ENCODE assay signal across 8 cellular contexts in the genomic region with DNA sequence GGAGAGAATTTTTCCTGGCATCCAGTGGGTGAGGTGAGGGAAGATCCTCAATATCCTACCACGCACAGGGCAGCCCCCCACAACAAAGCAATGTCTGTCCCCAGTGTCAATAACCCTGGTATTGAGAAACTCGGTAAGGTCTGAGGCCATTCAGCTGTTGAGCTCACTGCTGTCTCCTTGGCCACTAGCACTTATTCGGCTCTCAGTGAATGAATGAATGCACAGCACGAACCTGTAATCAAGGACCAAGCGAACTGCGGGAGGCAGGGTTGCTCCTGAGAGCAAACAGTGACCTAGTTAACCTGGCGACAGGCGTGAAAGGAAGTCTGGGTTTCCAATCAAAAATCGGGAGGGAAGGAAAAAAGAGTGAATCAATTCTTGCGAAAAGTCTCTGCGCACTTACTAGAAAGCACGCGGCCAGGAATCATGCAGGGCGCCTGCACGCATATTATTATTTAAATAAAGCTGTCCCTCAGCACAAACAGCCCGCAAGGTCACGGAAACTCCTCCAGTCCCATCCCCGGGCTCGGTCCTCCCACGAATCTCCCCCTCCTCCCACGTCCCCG. TPM values are rescaled to one million over a fixed set of nuclear protein-coding genes. Genes with fewer than 3 reads are reported as not detected.
A peak's percentile ranks its signal among the peaks of the same experiment; 100 is the strongest.
DNase-seq lines count a peak whose midpoint lies in the region; ATAC-seq, FAIRE-seq and TF ChIP-seq lines count a peak whose summit lies in the region.

No MANE protein-coding gene starts in this region.

- H3K4me3 ChIP-seq in A549 (peak overlapping the region; percentile 65), NB4 (ENCODE audit: low read depth, low read length) (peak overlapping the region; percentile 67), cardiac fibroblast (replicated peaks in 1 of 2; ENCODE audit: low read depth in 2 of 2, low read length in 2 of 2) (peak overlapping the region; percentile 71 to 76), lung (peak overlapping the region; percentile 59), aorta (ENCODE audit: low read length in 2 of 2) (peak overlapping the region; percentile 63 to 67)

- intact Hi-C loops in aorta (cut with DNase I): loop anchor here in 1 of 2 donors (10.0 kb wide), 2 partner anchors 169 to 209 kb away; a partner anchor contains a TSS

- CTCF ChIA-PET in A549 (lab: Yijun Ruan, JAX): interaction anchor here (1.7 to 2.4 kb wide), 3 partner anchors 19 to 248 kb away, joined by 4 to 8 read pairs (median 5); no protein-coding TSS in a partner anchor

- POLR2A ChIA-PET in A549 (lab: Yijun Ruan, JAX): interaction anchor here (0.6 to 2.4 kb wide), 9 partner anchors 11 to 1603 kb away, joined by 3 to 11 read pairs (median 4); a partner anchor contains a TSS

- H3K27ac ChIP-seq in A549: peak overlapping the region; percentile 92 to 98
- peak overlapping the region; percentile 93 to 99 for H3K27ac ChIP-seq in lung (ENCODE audit: low read depth in 1 of 2, low read length in 1 of 2)
- peak overlapping the region in 1 of 2 donors; percentile 98 for H3K27ac ChIP-seq in aorta (ENCODE audit: low read depth in 1 of 2, low read length in 2 of 2)

- H3K36me3 ChIP-seq in lung (ENCODE audit: control insufficient read depth in 2 of 2, insufficient read depth in 2 of 2, low read length in 2 of 2) (peaks cover 0 to 6% of the 10 kb centered on the region in 2 donors), aorta (ENCODE audit: control insufficient read depth in 1 of 2, insufficient read depth in 2 of 2, low read length in 1 of 2) (peaks cover 3 to 4% of the 10 kb centered on the region in 2 donors)

- ATAC-seq in A549 (peak; percentile 2 to 28; a peak in 5 of 6 replicates), GM18870 (IDR thresholded peaks at IDR 0.05; ENCODE audit: unreplicated experiment) (peak; percentile 3), lung (ENCODE audit: insufficient read depth, low FRiP score) (no peak), aorta (ENCODE audit: low FRiP score) (peak; percentile 3), HG02938 (IDR thresholded peaks at IDR 0.05; ENCODE audit: unreplicated experiment) (no peak)

- no peak for TF ChIP-seq EP300 in A549 (IDR thresholded peaks at IDR 0.05)

- TF ChIP-seq CTCF in A549 (IDR thresholded peaks at IDR 0.05): no peak
- no peak for TF ChIP-seq CTCF in NB4 (IDR thresholded peaks at IDR 0.05; ENCODE audit: low read depth, low read length)
- TF ChIP-seq CTCF in cardiac fibroblast (IDR thresholded peaks at IDR 0.05; ENCODE audit: low read depth, low read length): no peak
- no peak for TF ChIP-seq CTCF in lung (IDR thresholded peaks at IDR 0.05; ENCODE audit: control extremely low read depth, extremely low read depth)

- TF ChIP-seq POLR2A in A549 (IDR thresholded peaks at IDR 0.05; ENCODE audit: low read length) (no peak), NB4 (IDR thresholded peaks at IDR 0.05; ENCODE audit: extremely low read depth, insufficient read length) (no peak)

- H3K9me3 ChIP-seq in A549: 0 out of 3 replicates have a peak, but pooled peaks cover under 1% of the 10 kb centered on the region
- H3K9me3 ChIP-seq in lung (ENCODE audit: control insufficient read depth in 2 of 2, insufficient read depth in 1 of 2, low read length in 1 of 2): no peaks in the 10 kb centered on the region
- H3K9me3 ChIP-seq in aorta (ENCODE audit: control insufficient read depth, low read length): no peaks in the 10 kb centered on the region

- TF ChIP-seq RAD21 in A549 (conservative IDR thresholded peaks at IDR 0.05 in 1 of 2, IDR thresholded peaks at IDR 0.05 in 1 of 2): no peak

- peak overlapping the region; percentile 89 for H3K4me2 ChIP-seq in A549

- H3K27me3 ChIP-seq in lung (ENCODE audit: control insufficient read depth, insufficient read depth) (no peaks in the 10 kb centered on the region), aorta (ENCODE audit: control insufficient read depth in 1 of 2, insufficient read depth in 2 of 2, low read length in 1 of 2) (no peaks in the 10 kb centered on the region)

- DNase-seq in A549 (ENCODE audit: low read depth in 1 of 2, low spot score in 1 of 2) (peak in 1 of 2 experiments; percentile 28), NB4 (ENCODE audit: low read depth) (no peak), cardiac fibroblast (ENCODE audit: low read depth in 2 of 2) (peak in 1 of 2 donors; percentile 33), lung (ENCODE audit: low spot score) (no peak), aorta (no peak), NCI-H1048 (lab: John Stamatoyannopoulos, UW) (no peak)

- no peak for FAIRE-seq in A549 (lab: Jason Lieb, UNC)

- WGBS in A549 (ENCODE audit: missing lambda C conversion rate): 2% methylated on average over 19 of the region's 22 CpGs
- WGBS in lung, 2 donors: 1% methylated on average over 22 of the region's 22 CpGs
- 0 to 1% methylated on average over 22 of the region's 22 CpGs for WGBS in aorta, 2 donors

- H3K4me1 ChIP-seq in A549 (peaks cover 9% of the 10 kb centered on the region; the same call in 1 of the 3 replicates), lung (ENCODE audit: control insufficient read depth in 2 of 2, insufficient read depth in 2 of 2, low read length in 2 of 2) (peaks cover 0 to 3% of the 10 kb centered on the region in 2 donors), aorta (ENCODE audit: control insufficient read depth in 1 of 2, insufficient read depth in 2 of 2, low read length in 2 of 2) (no peaks in the 10 kb centered on the region)

TF ChIP-seq in A549, 52 proteins besides CTCF, POLR2A, EP300 and RAD21:
- TF ChIP-seq NR3C1 (IDR thresholded peaks at IDR 0.05) (no peak), CHD2 (IDR thresholded peaks at IDR 0.05; ENCODE audit: low read length, partially characterized antibody) (no peak), SMC3 (IDR thresholded peaks at IDR 0.05) (no peak), CBX2 (IDR thresholded peaks at IDR 0.05; ENCODE audit: borderline replicate concordance, low read depth) (no peak), ESRRA (IDR thresholded peaks at IDR 0.05; ENCODE audit: borderline replicate concordance, low read length) (peak; percentile 37; the same call in 1 of the 2 replicates), TP53 (CRISPR knock-in tag; IDR thresholded peaks at IDR 0.05) (no peak)
- TF ChIP-seq, protein P1, sequence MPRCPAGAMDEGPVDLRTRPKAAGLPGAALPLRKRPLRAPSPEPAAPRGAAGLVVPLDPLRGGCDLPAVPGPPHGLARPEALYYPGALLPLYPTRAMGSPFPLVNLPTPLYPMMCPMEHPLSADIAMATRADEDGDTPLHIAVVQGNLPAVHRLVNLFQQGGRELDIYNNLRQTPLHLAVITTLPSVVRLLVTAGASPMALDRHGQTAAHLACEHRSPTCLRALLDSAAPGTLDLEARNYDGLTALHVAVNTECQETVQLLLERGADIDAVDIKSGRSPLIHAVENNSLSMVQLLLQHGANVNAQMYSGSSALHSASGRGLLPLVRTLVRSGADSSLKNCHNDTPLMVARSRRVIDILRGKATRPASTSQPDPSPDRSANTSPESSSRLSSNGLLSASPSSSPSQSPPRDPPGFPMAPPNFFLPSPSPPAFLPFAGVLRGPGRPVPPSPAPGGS (IDR thresholded peaks at IDR 0.05): peak; percentile 61; the same call in 2 of the 3 replicates

RNA-seq across cellular contexts. Expression of a gene that starts 0.5 kb away (rescaled TPM):
- polyA plus RNA-seq in A549 (2011; rRNA removed) (13.3 and 16.1 TPM in 2 replicates), A549 (2017; fragmentation: RNase III; extraction: RNeasy Plus Mini Kit Qiagen cat#74134 plus additional on column Dnase treatment) (10.8 to 12.2 TPM (median 12.0 TPM) in 3 replicates), lung (1 to 10 TPM; 5.5 to 8.5 TPM), aorta (1 to 10 TPM; 1.7 to 7.8 TPM)
- polyA plus RNA-seq in A549 (2012; cell fraction: cytosol; rRNA removed): 13.9 and 15.6 TPM in 2 replicates
- polyA plus RNA-seq in A549 (2012; cell fraction: nucleus; rRNA removed): 6.8 and 7.8 TPM in 2 replicates
- 39.0 and 39.5 TPM in 2 replicates for polyA minus RNA-seq in A549 (2011; rRNA and poly(A)+ RNA removed)
- total RNA-seq in lung (10 to 100 TPM; 11.8 to 17.4 TPM), aorta (10 to 100 TPM; 10.2 to 13.8 TPM)

RNA-seq across cellular contexts. Expression of a gene that starts 41.6 kb away (rescaled TPM):
- polyA plus RNA-seq in A549 (2011; rRNA removed) (not detected in 2 replicates), A549 (2017; fragmentation: RNase III; extraction: RNeasy Plus Mini Kit Qiagen cat#74134 plus additional on column Dnase treatment) (not detected in 3 replicates), lung (1 to 10 TPM; 1.3 to 3.0 TPM), aorta (not detected)
- polyA plus RNA-seq in A549 (2012; cell fraction: cytosol; rRNA removed): not detected in 2 replicates
- not detected in 2 replicates for polyA plus RNA-seq in A549 (2012; cell fraction: nucleus; rRNA removed)
- polyA minus RNA-seq in A549 (2011; rRNA and poly(A)+ RNA removed): not detected in 2 replicates
- total RNA-seq in lung (1 to 10 TPM in 1 of 2 donors, not detected in 1; 1.1 TPM), aorta (not detected)

Comparison
In these comparisons a context has a peak if more than half of its experiments do, and no peak if none do; other contexts are left out.
1. ATAC-seq: peak in A549 (2 of 2), GM18870 (single experiment) and aorta (single experiment); none in lung (single experiment) and HG02938 (single experiment).
2. Peak in every context shown above with its lines, with median percentiles within 50 percentile points of each other: H3K4me3 ChIP-seq.